In the genomic region with DNA sequence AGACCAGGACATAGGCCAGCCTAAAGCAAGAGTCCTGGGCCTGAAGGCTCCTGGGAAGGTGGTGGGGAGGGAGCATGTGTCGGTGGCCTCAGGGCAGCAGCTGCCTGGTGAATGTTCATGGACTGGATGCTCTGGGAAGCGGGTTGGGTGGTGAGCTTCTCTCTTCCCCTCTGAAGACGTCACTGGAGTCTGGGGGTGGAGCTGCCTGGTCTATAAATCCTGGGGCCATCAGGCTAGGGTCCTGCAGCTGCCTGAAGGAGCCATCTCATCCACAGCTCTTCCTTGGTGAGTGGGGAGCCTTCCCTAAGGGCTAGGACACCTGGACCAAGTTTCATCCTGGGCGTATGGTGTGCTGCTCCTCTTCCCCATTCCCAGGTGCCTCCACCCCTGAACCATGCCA, we compare ENCODE assay signal across 14 cellular contexts. TPM values are rescaled to one million over a fixed set of nuclear protein-coding genes. Genes with fewer than 3 reads are reported as not detected.
A peak's percentile ranks its signal among the peaks of the same experiment; 100 is the strongest.
DNase-seq lines count a peak whose midpoint lies in the region; ATAC-seq and TF ChIP-seq lines count a peak whose summit lies in the region.
"Had no signal": no experiment of that assay in that cellular context is flagged by ENCODE, and none has a peak within 500 bp of the region (broad histone marks: within the 10 kb centered on the region; RNA-seq: fewer than 3 reads in every experiment).

A gene with protein sequence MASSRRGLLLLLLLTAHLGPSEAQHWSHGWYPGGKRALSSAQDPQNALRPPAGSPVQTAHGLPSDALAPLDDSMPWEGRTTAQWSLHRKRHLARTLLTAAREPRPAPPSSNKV (plus strand): TSS at position 242 of the 400 bp plus-strand sequence. CDS start 793 bp downstream, outside the sequence.

- no peaks in the 10 kb centered on the region for H3K9me2 ChIP-seq in hepatocyte (replicated peaks; ENCODE audit: insufficient read depth)

- H3K36me3 ChIP-seq in hepatocyte (replicated peaks; ENCODE audit: insufficient read depth, low read depth), result no peaks in the 10 kb centered on the region

- POLR2A ChIA-PET in WTC11 (lab: Charles Lee), result interaction anchor here (0.5 kb wide), 1 partner anchor 132 kb away, joined by 3 read pairs; no protein-coding TSS in a partner anchor

- no peaks in the 10 kb centered on the region for H3K9me3 ChIP-seq in hepatocyte (ENCODE audit: low read depth)

- peaks cover 18% of the 10 kb centered on the region for H3K79me2 ChIP-seq in hepatocyte

- no peak within 1 kb of the TSS for H3K4me3 ChIP-seq in hepatocyte

- H3K27me3 Mint-ChIP-seq in WTC11 (ENCODE audit: low read depth), result no peaks in the 10 kb centered on the region

- H3K4me1 ChIP-seq in hepatocyte (ENCODE audit: insufficient read depth), result peaks cover 23% of the 10 kb centered on the region

- CTCF ChIA-PET in WTC11 (lab: Charles Lee), result interaction anchor here (1.2 to 2.7 kb wide), 4 partner anchors 10 to 273 kb away, joined by 3 to 13 read pairs (median 4); a partner anchor contains a TSS

- WGBS in hepatocyte (ENCODE audit: low lambda C conversion rate, missing lambda C conversion rate), result 92% methylated on average over 3 of the region's 4 CpGs

- H3K36me3 Mint-ChIP-seq in WTC11, result peaks cover 30% of the 10 kb centered on the region
- peaks cover 48% of the 10 kb centered on the region for H3K36me3 Mint-ChIP-seq in stimulated activated effector memory CD8-positive, alpha-beta T cell treated with anti-CD3 and anti-CD28 coated beads, Interleukin-12 subunit alpha, Interleukin-12 subunit beta, amount 100 ng/mL, for 72 hours

- H3K4me1 Mint-ChIP-seq in WTC11, result peaks cover 26% of the 10 kb centered on the region
- H3K4me1 Mint-ChIP-seq in stimulated activated effector memory CD8-positive, alpha-beta T cell treated with anti-CD3 and anti-CD28 coated beads, Interleukin-12 subunit alpha, Interleukin-12 subunit beta, amount 100 ng/mL, for 72 hours, result peaks cover 41% of the 10 kb centered on the region

- TF ChIP-seq CTCF in WTC11 (IDR thresholded peaks at IDR 0.05) (no peak), hepatocyte (IDR thresholded peaks at IDR 0.05; ENCODE audit: poor library complexity) (no peak)

- H3K4me2 ChIP-seq in hepatocyte, result no peak within 1 kb of the TSS

- DNase-seq in NCI-H510A treated with DMSO at 0.1 percent for 48 hours (lab: John Stamatoyannopoulos, UW) (peak; percentile 67), NCI-H510A (lab: John Stamatoyannopoulos, UW) (no peak), WTC11 (ENCODE audit: low spot score) (no peak), hepatocyte (ENCODE audit: low spot score) (no peak), NCI-H1417 treated with DMSO at 0.1 percent for 48 hours (lab: John Stamatoyannopoulos, UW) (no peak)
- no peak for DNase-seq in stimulated activated effector memory CD8-positive, alpha-beta T cell treated with anti-CD3 and anti-CD28 coated beads, Interleukin-12 subunit alpha, Interleukin-12 subunit beta, amount 100 ng/mL, for 72 hours (ENCODE audit: low spot score in 2 of 2)
- DNase-seq in effector CD8-positive, alpha-beta T cell (lab: John Stamatoyannopoulos, UW), result no peak
- DNase-seq in stimulated activated CD8-positive, alpha-beta memory T cell treated with anti-CD3 and anti-CD28 coated beads, Interleukin-4, amount 100 ng/mL, for 48 hours, result no peak
- DNase-seq: 8988T; DMS79; KG1; stimulated activated naive CD4-positive, alpha-beta T cell had no signal

- H4K20me1 ChIP-seq in hepatocyte (ENCODE audit: insufficient read depth, poor library complexity, severe bottlenecking), result no peaks in the 10 kb centered on the region

- no peak for ATAC-seq in WTC11
- ATAC-seq in stimulated activated effector memory CD8-positive, alpha-beta T cell treated with anti-CD3 and anti-CD28 coated beads, Interleukin-12 subunit alpha, Interleukin-12 subunit beta, amount 100 ng/mL, for 72 hours, result no peak

- no peak within 1 kb of the TSS for H2AFZ ChIP-seq in hepatocyte

- peak within 1 kb of the TSS; percentile 85 for H3K27ac ChIP-seq in hepatocyte

- H3K27me3 ChIP-seq in hepatocyte, result no peaks in the 10 kb centered on the region

- H3K27ac Mint-ChIP-seq in WTC11, result peak within 1 kb of the TSS; percentile 86
- H3K27ac Mint-ChIP-seq in stimulated activated effector memory CD8-positive, alpha-beta T cell treated with anti-CD3 and anti-CD28 coated beads, Interleukin-12 subunit alpha, Interleukin-12 subunit beta, amount 100 ng/mL, for 72 hours, result peak within 1 kb of the TSS; percentile 90

- H3K4me3 Mint-ChIP-seq in WTC11, result peak within 1 kb of the TSS; percentile 48
- H3K4me3 Mint-ChIP-seq in stimulated activated effector memory CD8-positive, alpha-beta T cell treated with anti-CD3 and anti-CD28 coated beads, Interleukin-12 subunit alpha, Interleukin-12 subunit beta, amount 100 ng/mL, for 72 hours, result peak within 1 kb of the TSS; percentile 92

- no peaks in the 10 kb centered on the region for H3K9me3 Mint-ChIP-seq in WTC11
- H3K9me3 Mint-ChIP-seq in stimulated activated effector memory CD8-positive, alpha-beta T cell treated with anti-CD3 and anti-CD28 coated beads, Interleukin-12 subunit alpha, Interleukin-12 subunit beta, amount 100 ng/mL, for 72 hours, result no peaks in the 10 kb centered on the region

TF ChIP-seq in WTC11, 78 proteins besides CTCF, POLR2A, EP300 and RAD21:
- TF ChIP-seq, protein P1, sequence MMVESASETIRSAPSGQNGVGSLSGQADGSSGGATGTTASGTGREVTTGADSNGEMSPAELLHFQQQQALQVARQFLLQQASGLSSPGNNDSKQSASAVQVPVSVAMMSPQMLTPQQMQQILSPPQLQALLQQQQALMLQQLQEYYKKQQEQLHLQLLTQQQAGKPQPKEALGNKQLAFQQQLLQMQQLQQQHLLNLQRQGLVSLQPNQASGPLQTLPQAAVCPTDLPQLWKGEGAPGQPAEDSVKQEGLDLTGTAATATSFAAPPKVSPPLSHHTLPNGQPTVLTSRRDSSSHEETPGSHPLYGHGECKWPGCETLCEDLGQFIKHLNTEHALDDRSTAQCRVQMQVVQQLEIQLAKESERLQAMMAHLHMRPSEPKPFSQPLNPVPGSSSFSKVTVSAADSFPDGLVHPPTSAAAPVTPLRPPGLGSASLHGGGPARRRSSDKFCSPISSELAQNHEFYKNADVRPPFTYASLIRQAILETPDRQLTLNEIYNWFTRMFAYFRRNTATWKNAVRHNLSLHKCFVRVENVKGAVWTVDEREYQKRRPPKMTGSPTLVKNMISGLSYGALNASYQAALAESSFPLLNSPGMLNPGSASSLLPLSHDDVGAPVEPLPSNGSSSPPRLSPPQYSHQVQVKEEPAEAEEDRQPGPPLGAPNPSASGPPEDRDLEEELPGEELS (CRISPR knock-in tag; IDR thresholded peaks at IDR 0.05), result no peak
- TF ChIP-seq NR1H2 (CRISPR knock-in tag; IDR thresholded peaks at IDR 0.05) (no peak), GABPB1 (CRISPR knock-in tag; IDR thresholded peaks at IDR 0.05) (no peak), ZNF423 (CRISPR knock-in tag; IDR thresholded peaks at IDR 0.05) (no peak), NFYB (CRISPR knock-in tag; conservative IDR thresholded peaks at IDR 0.05; ENCODE audit: low read depth) (no peak)
- TF ChIP-seq, protein P2, sequence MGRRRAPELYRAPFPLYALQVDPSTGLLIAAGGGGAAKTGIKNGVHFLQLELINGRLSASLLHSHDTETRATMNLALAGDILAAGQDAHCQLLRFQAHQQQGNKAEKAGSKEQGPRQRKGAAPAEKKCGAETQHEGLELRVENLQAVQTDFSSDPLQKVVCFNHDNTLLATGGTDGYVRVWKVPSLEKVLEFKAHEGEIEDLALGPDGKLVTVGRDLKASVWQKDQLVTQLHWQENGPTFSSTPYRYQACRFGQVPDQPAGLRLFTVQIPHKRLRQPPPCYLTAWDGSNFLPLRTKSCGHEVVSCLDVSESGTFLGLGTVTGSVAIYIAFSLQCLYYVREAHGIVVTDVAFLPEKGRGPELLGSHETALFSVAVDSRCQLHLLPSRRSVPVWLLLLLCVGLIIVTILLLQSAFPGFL (CRISPR knock-in tag; IDR thresholded peaks at IDR 0.05; ENCODE audit: borderline replicate concordance), result no peak
- TF ChIP-seq, protein P3, sequence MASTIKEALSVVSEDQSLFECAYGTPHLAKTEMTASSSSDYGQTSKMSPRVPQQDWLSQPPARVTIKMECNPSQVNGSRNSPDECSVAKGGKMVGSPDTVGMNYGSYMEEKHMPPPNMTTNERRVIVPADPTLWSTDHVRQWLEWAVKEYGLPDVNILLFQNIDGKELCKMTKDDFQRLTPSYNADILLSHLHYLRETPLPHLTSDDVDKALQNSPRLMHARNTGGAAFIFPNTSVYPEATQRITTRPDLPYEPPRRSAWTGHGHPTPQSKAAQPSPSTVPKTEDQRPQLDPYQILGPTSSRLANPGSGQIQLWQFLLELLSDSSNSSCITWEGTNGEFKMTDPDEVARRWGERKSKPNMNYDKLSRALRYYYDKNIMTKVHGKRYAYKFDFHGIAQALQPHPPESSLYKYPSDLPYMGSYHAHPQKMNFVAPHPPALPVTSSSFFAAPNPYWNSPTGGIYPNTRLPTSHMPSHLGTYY (CRISPR knock-in tag; IDR thresholded peaks at IDR 0.05), result no peak
- TF ChIP-seq, protein P4, sequence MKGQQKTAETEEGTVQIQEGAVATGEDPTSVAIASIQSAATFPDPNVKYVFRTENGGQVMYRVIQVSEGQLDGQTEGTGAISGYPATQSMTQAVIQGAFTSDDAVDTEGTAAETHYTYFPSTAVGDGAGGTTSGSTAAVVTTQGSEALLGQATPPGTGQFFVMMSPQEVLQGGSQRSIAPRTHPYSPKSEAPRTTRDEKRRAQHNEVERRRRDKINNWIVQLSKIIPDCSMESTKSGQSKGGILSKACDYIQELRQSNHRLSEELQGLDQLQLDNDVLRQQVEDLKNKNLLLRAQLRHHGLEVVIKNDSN (CRISPR knock-in tag; IDR thresholded peaks at IDR 0.05), result no peak

RNA-seq across cellular contexts. Expression of the gene that starts here (rescaled TPM):
- total RNA-seq in WTC11 (2021) (0.44 to 1.1 TPM (median 0.50 TPM) in 3 replicates), hepatocyte (27.0 and 33.8 TPM in 2 replicates)
- 93.8 and 131 TPM in 2 replicates for polyA plus RNA-seq in hepatocyte
- total RNA-seq: epithelial cell of proximal tubule, myocyte had no signal

Comparison
In these comparisons a context has a peak if more than half of its experiments do, and no peak if none do; other contexts are left out.
1. RNA of the gene that starts here (total RNA-seq): 27.0 to 33.8 TPM in hepatocyte; 0.44 to 1.1 TPM in WTC11; every median in the first group is over 10 times any median in the second.